12 cellular contexts compared by ENCODE assay signal in the genomic region with DNA sequence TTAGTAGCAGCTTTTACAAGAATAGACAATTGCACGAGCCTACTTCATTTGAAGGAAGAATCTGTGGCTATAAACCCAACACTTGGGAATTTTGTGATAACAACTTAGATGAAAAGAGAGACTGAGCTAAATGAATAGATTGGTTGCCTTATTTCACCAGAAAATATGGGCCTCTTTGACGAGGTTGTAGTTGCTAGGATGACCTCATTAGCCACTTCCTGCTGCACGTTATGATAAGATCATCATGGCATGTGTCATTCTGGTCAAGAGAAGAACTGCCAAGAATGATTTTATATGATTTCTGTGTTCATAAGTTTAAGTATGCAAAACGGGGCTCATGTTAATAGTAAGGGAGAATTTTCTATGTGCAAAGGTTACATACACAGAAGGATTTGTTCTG.
DNase-seq lines count a peak whose midpoint lies in the region; ATAC-seq and TF ChIP-seq lines count a peak whose summit lies in the region.
"Had no signal": no experiment of that assay in that cellular context is flagged by ENCODE, and none has a peak within 500 bp of the region (broad histone marks: within the 10 kb centered on the region; RNA-seq: fewer than 3 reads in every experiment).

No MANE protein-coding gene starts in this region.

- ATAC-seq in HG03565 (IDR thresholded peaks at IDR 0.05; ENCODE audit: unreplicated experiment) = peak; percentile 54
- ATAC-seq in SK-N-SH treated with all-trans-retinoic acid at 6 μM for 48 hours = peak; percentile 53; the same call in 2 of the 3 replicates

- H3K4me1 ChIP-seq in esophagus squamous epithelium = no peaks in the 10 kb centered on the region
- H3K4me1 ChIP-seq: Caco-2 had no signal

- TF ChIP-seq CTCF in BJ (IDR thresholded peaks at IDR 0.05; ENCODE audit: insufficient read depth, low read depth, low read length) (no peak), esophagus squamous epithelium (IDR thresholded peaks at IDR 0.05) (no peak), type B pancreatic cell (conservative IDR thresholded peaks at IDR 0.05) (no peak)

- WGBS in esophagus squamous epithelium, 2 donors = 23 to 24% methylated on average over 4 of the region's 4 CpGs

- no peak overlapping the region for H3K4me3 ChIP-seq in BJ (ENCODE audit: low read depth, low read length)
- no peak overlapping the region for H3K4me3 ChIP-seq in esophagus squamous epithelium
- H3K4me3 ChIP-seq: thoracic aorta had no signal

- H3K4me3 Mint-ChIP-seq in type B pancreatic cell = no peak overlapping the region

- peaks cover 7% of the 10 kb centered on the region for H3K9me3 Mint-ChIP-seq in type B pancreatic cell

- H3K27ac Mint-ChIP-seq in type B pancreatic cell = no peak overlapping the region

- TF ChIP-seq POLR2A in esophagus squamous epithelium (IDR thresholded peaks at IDR 0.05) = no peak

- no peaks in the 10 kb centered on the region for H3K36me3 Mint-ChIP-seq in type B pancreatic cell

- no peaks in the 10 kb centered on the region for H3K4me1 Mint-ChIP-seq in type B pancreatic cell (ENCODE audit: unreplicated experiment)

- no peak overlapping the region for H3K27ac ChIP-seq in esophagus squamous epithelium
- H3K27ac ChIP-seq: thoracic aorta had no signal

- DNase-seq in BJ (ENCODE audit: low read depth) (peak; percentile 26), foreskin melanocyte (peak; percentile 16), esophagus squamous epithelium (lab: John Stamatoyannopoulos, UW) (no peak), HuH-7.5 (ENCODE audit: low spot score) (no peak), type B pancreatic cell (ENCODE audit: extremely low spot score, unreplicated experiment) (no peak), NCI-H69 (lab: John Stamatoyannopoulos, UW) (no peak)
- DNase-seq: activated T-cell treated with anti-CD3 and anti-CD28 coated beads, Interleukin-2, amount 50 U/mL, for 48 hours; Caco-2; stimulated activated CD4-positive, alpha-beta T cell treated with anti-CD3 and anti-CD28 coated beads, Interleukin-4, amount 100 ng/mL, for 24 hours had no signal

- POLR2A ChIA-PET in BJ (lab: Charles Lee) = no interaction called here

- H3K27me3 ChIP-seq in BJ (ENCODE audit: control insufficient read depth, insufficient read depth, low read length) (no peaks in the 10 kb centered on the region), esophagus squamous epithelium (no peaks in the 10 kb centered on the region)

- H3K36me3 ChIP-seq in BJ (ENCODE audit: control insufficient read depth, insufficient read depth, low read length) (no peaks in the 10 kb centered on the region), esophagus squamous epithelium (no peaks in the 10 kb centered on the region)
- H3K36me3 ChIP-seq: thoracic aorta had no signal

- CTCF ChIA-PET in BJ (lab: Yijun Ruan, JAX) = interaction anchor here (0.6 to 1.7 kb wide), 4 partner anchors 9 to 53 kb away, joined by 3 to 6 read pairs (median 3); no protein-coding TSS in a partner anchor

- H3K27me3 Mint-ChIP-seq in type B pancreatic cell = no peaks in the 10 kb centered on the region

- no peaks in the 10 kb centered on the region for H3K9me3 ChIP-seq in esophagus squamous epithelium
- H3K9me3 ChIP-seq: Caco-2, thoracic aorta had no signal

- intact Hi-C loops in esophagus squamous epithelium (cut with DNase I) = no loop called here

TF ChIP-seq in SK-N-SH treated with all-trans-retinoic acid at 6 μM for 48 hours, 23 proteins besides CTCF, POLR2A, EP300 and RAD21:
- TF ChIP-seq ESRRG (CRISPR knock-in tag; IDR thresholded peaks at IDR 0.05) = no peak
- TF ChIP-seq, protein P1, sequence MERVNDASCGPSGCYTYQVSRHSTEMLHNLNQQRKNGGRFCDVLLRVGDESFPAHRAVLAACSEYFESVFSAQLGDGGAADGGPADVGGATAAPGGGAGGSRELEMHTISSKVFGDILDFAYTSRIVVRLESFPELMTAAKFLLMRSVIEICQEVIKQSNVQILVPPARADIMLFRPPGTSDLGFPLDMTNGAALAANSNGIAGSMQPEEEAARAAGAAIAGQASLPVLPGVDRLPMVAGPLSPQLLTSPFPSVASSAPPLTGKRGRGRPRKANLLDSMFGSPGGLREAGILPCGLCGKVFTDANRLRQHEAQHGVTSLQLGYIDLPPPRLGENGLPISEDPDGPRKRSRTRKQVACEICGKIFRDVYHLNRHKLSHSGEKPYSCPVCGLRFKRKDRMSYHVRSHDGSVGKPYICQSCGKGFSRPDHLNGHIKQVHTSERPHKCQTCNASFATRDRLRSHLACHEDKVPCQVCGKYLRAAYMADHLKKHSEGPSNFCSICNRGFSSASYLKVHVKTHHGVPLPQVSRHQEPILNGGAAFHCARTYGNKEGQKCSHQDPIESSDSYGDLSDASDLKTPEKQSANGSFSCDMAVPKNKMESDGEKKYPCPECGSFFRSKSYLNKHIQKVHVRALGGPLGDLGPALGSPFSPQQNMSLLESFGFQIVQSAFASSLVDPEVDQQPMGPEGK (CRISPR knock-in tag; IDR thresholded peaks at IDR 0.05; ENCODE audit: borderline replicate concordance) = no peak
- TF ChIP-seq, protein P2, sequence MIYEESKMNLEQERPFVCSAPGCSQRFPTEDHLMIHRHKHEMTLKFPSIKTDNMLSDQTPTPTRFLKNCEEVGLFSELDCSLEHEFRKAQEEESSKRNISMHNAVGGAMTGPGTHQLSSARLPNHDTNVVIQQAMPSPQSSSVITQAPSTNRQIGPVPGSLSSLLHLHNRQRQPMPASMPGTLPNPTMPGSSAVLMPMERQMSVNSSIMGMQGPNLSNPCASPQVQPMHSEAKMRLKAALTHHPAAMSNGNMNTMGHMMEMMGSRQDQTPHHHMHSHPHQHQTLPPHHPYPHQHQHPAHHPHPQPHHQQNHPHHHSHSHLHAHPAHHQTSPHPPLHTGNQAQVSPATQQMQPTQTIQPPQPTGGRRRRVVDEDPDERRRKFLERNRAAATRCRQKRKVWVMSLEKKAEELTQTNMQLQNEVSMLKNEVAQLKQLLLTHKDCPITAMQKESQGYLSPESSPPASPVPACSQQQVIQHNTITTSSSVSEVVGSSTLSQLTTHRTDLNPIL (CRISPR knock-in tag; IDR thresholded peaks at IDR 0.05; ENCODE audit: low read depth) = no peak
- TF ChIP-seq ZNF8 (CRISPR knock-in tag; IDR thresholded peaks at IDR 0.05) = no peak
- no peak for TF ChIP-seq ZNF70 (CRISPR knock-in tag; IDR thresholded peaks at IDR 0.05)
- TF ChIP-seq RARB (CRISPR knock-in tag; IDR thresholded peaks at IDR 0.05) = no peak
- TF ChIP-seq ZNF565 (CRISPR knock-in tag; conservative IDR thresholded peaks at IDR 0.05; ENCODE audit: low read depth) = no peak
- TF ChIP-seq, protein P3, sequence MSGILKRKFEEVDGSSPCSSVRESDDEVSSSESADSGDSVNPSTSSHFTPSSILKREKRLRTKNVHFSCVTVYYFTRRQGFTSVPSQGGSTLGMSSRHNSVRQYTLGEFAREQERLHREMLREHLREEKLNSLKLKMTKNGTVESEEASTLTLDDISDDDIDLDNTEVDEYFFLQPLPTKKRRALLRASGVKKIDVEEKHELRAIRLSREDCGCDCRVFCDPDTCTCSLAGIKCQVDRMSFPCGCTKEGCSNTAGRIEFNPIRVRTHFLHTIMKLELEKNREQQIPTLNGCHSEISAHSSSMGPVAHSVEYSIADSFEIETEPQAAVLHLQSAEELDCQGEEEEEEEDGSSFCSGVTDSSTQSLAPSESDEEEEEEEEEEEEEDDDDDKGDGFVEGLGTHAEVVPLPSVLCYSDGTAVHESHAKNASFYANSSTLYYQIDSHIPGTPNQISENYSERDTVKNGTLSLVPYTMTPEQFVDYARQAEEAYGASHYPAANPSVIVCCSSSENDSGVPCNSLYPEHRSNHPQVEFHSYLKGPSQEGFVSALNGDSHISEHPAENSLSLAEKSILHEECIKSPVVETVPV (CRISPR knock-in tag; IDR thresholded peaks at IDR 0.05) = no peak
- no peak for TF ChIP-seq ZFP3 (CRISPR knock-in tag; IDR thresholded peaks at IDR 0.05)
- TF ChIP-seq, protein P4, sequence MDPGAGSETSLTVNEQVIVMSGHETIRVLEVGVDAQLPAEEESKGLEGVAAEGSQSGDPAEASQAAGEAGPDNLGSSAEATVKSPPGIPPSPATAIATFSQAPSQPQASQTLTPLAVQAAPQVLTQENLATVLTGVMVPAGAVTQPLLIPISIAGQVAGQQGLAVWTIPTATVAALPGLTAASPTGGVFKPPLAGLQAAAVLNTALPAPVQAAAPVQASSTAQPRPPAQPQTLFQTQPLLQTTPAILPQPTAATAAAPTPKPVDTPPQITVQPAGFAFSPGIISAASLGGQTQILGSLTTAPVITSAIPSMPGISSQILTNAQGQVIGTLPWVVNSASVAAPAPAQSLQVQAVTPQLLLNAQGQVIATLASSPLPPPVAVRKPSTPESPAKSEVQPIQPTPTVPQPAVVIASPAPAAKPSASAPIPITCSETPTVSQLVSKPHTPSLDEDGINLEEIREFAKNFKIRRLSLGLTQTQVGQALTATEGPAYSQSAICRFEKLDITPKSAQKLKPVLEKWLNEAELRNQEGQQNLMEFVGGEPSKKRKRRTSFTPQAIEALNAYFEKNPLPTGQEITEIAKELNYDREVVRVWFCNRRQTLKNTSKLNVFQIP (CRISPR knock-in tag; IDR thresholded peaks at IDR 0.05; ENCODE audit: borderline replicate concordance, low read depth) = no peak
- no peak for TF ChIP-seq OSR1 (CRISPR knock-in tag; IDR thresholded peaks at IDR 0.05)
- no peak for TF ChIP-seq PPARA (CRISPR knock-in tag; IDR thresholded peaks at IDR 0.05; ENCODE audit: borderline replicate concordance)
- no peak for TF ChIP-seq TOX (CRISPR knock-in tag; IDR thresholded peaks at IDR 0.05; ENCODE audit: borderline replicate concordance)
- no peak for TF ChIP-seq TCF4 (CRISPR knock-in tag; IDR thresholded peaks at IDR 0.05; ENCODE audit: borderline replicate concordance)
- no peak for TF ChIP-seq ARNTL (CRISPR knock-in tag; IDR thresholded peaks at IDR 0.05; ENCODE audit: borderline replicate concordance, low read depth)
- TF ChIP-seq ZC3H10 (CRISPR knock-in tag; IDR thresholded peaks at IDR 0.05) = no peak

Comparison
In these comparisons a context has a peak if more than half of its experiments do, and no peak if none do; other contexts are left out.
1. DNase-seq: peak in BJ (single experiment) and foreskin melanocyte (single experiment); none in esophagus squamous epithelium (single experiment), HuH-7.5 (single experiment), type B pancreatic cell (single experiment) and NCI-H69 (single experiment).